In genomic region chr10:63415635-63416244, GRCh38 we compare ENCODE assay signal across 19 cellular contexts. TPM values are rescaled to one million over a fixed set of nuclear protein-coding genes. Genes with fewer than 3 reads are reported as not detected.
A peak's percentile ranks its signal among the peaks of the same experiment; 100 is the strongest.
DNase-seq lines count a peak whose midpoint lies in the region; ATAC-seq and TF ChIP-seq lines count a peak whose summit lies in the region.
"Had no signal": no experiment of that assay in that cellular context is flagged by ENCODE, and none has a peak within 500 bp of the region (broad histone marks: within the 10 kb centered on the region; RNA-seq: fewer than 3 reads in every experiment).

No MANE protein-coding gene starts in this region.

- H3K4me2 ChIP-seq in SK-N-SH (peak overlapping the region; percentile 32; the same call in 1 of the 2 replicates), GM23338 (no peak overlapping the region)

- H2AFZ ChIP-seq in SK-N-SH (ENCODE audit: low read depth): no peak overlapping the region
- no peak overlapping the region for H2AFZ ChIP-seq in GM23338

- H3K4me1 Mint-ChIP-seq in activated naive CD4-positive, alpha-beta T cell treated with anti-CD3 and anti-CD28 coated beads, Interleukin-2, amount 50 U/mL, for 24 hours: peaks cover 40% of the 10 kb centered on the region
- H3K4me1 Mint-ChIP-seq in activated naive CD4-positive, alpha-beta T cell treated with anti-CD3 and anti-CD28 coated beads, Interleukin-2, amount 10 ng/mL, durations not matched to agents 7 days and 5 days: peaks cover 12% of the 10 kb centered on the region
- peaks cover 16% of the 10 kb centered on the region for H3K4me1 Mint-ChIP-seq in GM23338
- H3K4me1 Mint-ChIP-seq in activated CD8-positive, alpha-beta memory T cell treated with anti-CD3 and anti-CD28 coated beads, Interleukin-2, amount 10 ng/mL, durations not matched to agents 7 days and 5 days: peaks cover 10% of the 10 kb centered on the region

- peaks cover 53% of the 10 kb centered on the region for H4K20me1 ChIP-seq in SK-N-SH (ENCODE audit: insufficient read depth)
- peaks cover 10% of the 10 kb centered on the region for H4K20me1 ChIP-seq in GM23338 (replicated peaks; ENCODE audit: insufficient read depth)

- no peak for ATAC-seq in GM23338
- no peak for ATAC-seq in activated CD8-positive, alpha-beta memory T cell treated with anti-CD3 and anti-CD28 coated beads, Interleukin-2, amount 10 ng/mL, durations not matched to agents 7 days and 5 days
- ATAC-seq: natural killer cell treated with Interleukin-12 subunit alpha and Interleukin-12 subunit beta and Interleukin-15 and Interleukin-18, amount 100 ng/mL, for 72 hours; stimulated activated naive CD8-positive, alpha-beta T cell treated with anti-CD3 and anti-CD28 coated beads, Interleukin-15, amount 100 ng/mL, for 72 hours had no signal

- no peak overlapping the region for H3K9ac ChIP-seq in SK-N-SH

- peaks cover 3 to 4% of the 10 kb centered on the region in 2 experiments for H3K36me3 ChIP-seq in SK-N-SH (replicated peaks in 1 of 2; ENCODE audit: control insufficient read depth in 1 of 2, insufficient read depth in 2 of 2, low read length in 1 of 2)
- H3K36me3 ChIP-seq in tibial artery: no peaks in the 10 kb centered on the region
- no peaks in the 10 kb centered on the region for H3K36me3 ChIP-seq in GM23338 (ENCODE audit: insufficient read depth)
- H3K36me3 ChIP-seq: left lung had no signal

- no peak for DNase-seq in activated naive CD4-positive, alpha-beta T cell treated with anti-CD3 and anti-CD28 coated beads, Interleukin-2, amount 10 ng/mL, durations not matched to agents 7 days and 5 days
- DNase-seq in SK-N-SH (no peak), globus pallidus (ENCODE audit: low spot score) (peak; percentile 16), substantia nigra (lab: John Stamatoyannopoulos, UW) (no peak), tibial artery (no peak), GM23338 (ENCODE audit: low spot score) (no peak)
- DNase-seq in activated CD8-positive, alpha-beta memory T cell treated with anti-CD3 and anti-CD28 coated beads, Interleukin-2, amount 10 ng/mL, durations not matched to agents 7 days and 5 days: no peak
- DNase-seq: cerebellar nuclear complex; COR-L47; KG1; left lung; NCI-H187; NCI-H774; SHP77 treated with DMSO at 0.1 percent for 48 hours; stimulated activated naive CD8-positive, alpha-beta T cell treated with anti-CD3 and anti-CD28 coated beads, Interleukin-15, amount 100 ng/mL, for 72 hours had no signal

- WGBS in SK-N-SH (ENCODE audit: low lambda C conversion rate): 66% methylated on average over 5 of the region's 5 CpGs

- H3K27me3 Mint-ChIP-seq in activated naive CD4-positive, alpha-beta T cell treated with anti-CD3 and anti-CD28 coated beads, Interleukin-2, amount 50 U/mL, for 24 hours: no peaks in the 10 kb centered on the region
- H3K27me3 Mint-ChIP-seq in activated naive CD4-positive, alpha-beta T cell treated with anti-CD3 and anti-CD28 coated beads, Interleukin-2, amount 10 ng/mL, durations not matched to agents 7 days and 5 days: no peaks in the 10 kb centered on the region
- H3K27me3 Mint-ChIP-seq in GM23338 (ENCODE audit: insufficient read depth, low read depth, poor library complexity): peaks cover 2% of the 10 kb centered on the region
- no peaks in the 10 kb centered on the region for H3K27me3 Mint-ChIP-seq in activated CD8-positive, alpha-beta memory T cell treated with anti-CD3 and anti-CD28 coated beads, Interleukin-2, amount 10 ng/mL, durations not matched to agents 7 days and 5 days
- H3K27me3 Mint-ChIP-seq: activated naive CD8-positive, alpha-beta T cell; natural killer cell treated with Interleukin-12 subunit alpha and Interleukin-12 subunit beta and Interleukin-15 and Interleukin-18, amount 100 ng/mL, for 72 hours; stimulated activated naive CD8-positive, alpha-beta T cell treated with anti-CD3 and anti-CD28 coated beads, Interleukin-15, amount 100 ng/mL, for 72 hours had no signal

- no peaks in the 10 kb centered on the region for H3K27me3 ChIP-seq in SK-N-SH (ENCODE audit: insufficient read depth)
- H3K27me3 ChIP-seq in tibial artery: no peaks in the 10 kb centered on the region
- H3K27me3 ChIP-seq in GM23338 (ENCODE audit: insufficient read depth): no peaks in the 10 kb centered on the region
- H3K27me3 ChIP-seq: left lung had no signal

- no peak for TF ChIP-seq CTCF in SK-N-SH (IDR thresholded peaks at IDR 0.05)
- TF ChIP-seq CTCF in tibial artery (IDR thresholded peaks at IDR 0.05): no peak
- TF ChIP-seq CTCF in GM23338 (conservative IDR thresholded peaks at IDR 0.05; ENCODE audit: low read depth in 2 of 2): no peak

- H3K4me1 ChIP-seq in SK-N-SH (ENCODE audit: control insufficient read depth in 1 of 2, insufficient read depth in 2 of 2, low read depth in 1 of 2, low read length in 1 of 2) (peaks cover 13 to 34% of the 10 kb centered on the region in 2 experiments; a peak in 2 of 4 replicates), tibial artery (peaks cover 0 to 43% (median 7%) of the 10 kb centered on the region in 4 donors), GM23338 (ENCODE audit: insufficient read depth) (peaks cover 23% of the 10 kb centered on the region)

- H3K9me3 ChIP-seq in SK-N-SH: no peaks in the 10 kb centered on the region
- H3K9me3 ChIP-seq in tibial artery: no peaks in the 10 kb centered on the region
- H3K9me3 ChIP-seq: left lung had no signal

- no peaks in the 10 kb centered on the region for H3K9me2 ChIP-seq in SK-N-SH
- H3K9me2 ChIP-seq in GM23338 (ENCODE audit: insufficient read depth): no peaks in the 10 kb centered on the region

- peak overlapping the region; percentile 40 to 51; a peak in 3 of 4 replicates for H3K27ac ChIP-seq in SK-N-SH (ENCODE audit: low read depth in 2 of 2, low read length in 1 of 2)
- H3K27ac ChIP-seq in substantia nigra (ENCODE audit: low read depth, low read length, poor library complexity, severe bottlenecking): peak overlapping the region; percentile 22
- no peak overlapping the region for H3K27ac ChIP-seq in tibial artery
- no peak overlapping the region for H3K27ac ChIP-seq in GM23338 (ENCODE audit: low read depth)
- H3K27ac ChIP-seq: epithelial cell of prostate, left lung had no signal

- intact Hi-C loops in tibial artery (cut with DNase I; ENCODE audit: low total_unique reads): no loop called here

- POLR2A ChIA-PET in SK-N-SH (lab: Yijun Ruan, JAX): no interaction called here

- TF ChIP-seq RAD21 in SK-N-SH (IDR thresholded peaks at IDR 0.05; ENCODE audit: low read length): no peak

- H3F3A ChIP-seq in SK-N-SH (replicated peaks; ENCODE audit: insufficient read depth) (peaks cover 16% of the 10 kb centered on the region), GM23338 (replicated peaks; ENCODE audit: low read depth) (no peaks in the 10 kb centered on the region)

- peaks cover 1% of the 10 kb centered on the region for H3K36me3 Mint-ChIP-seq in activated naive CD4-positive, alpha-beta T cell treated with anti-CD3 and anti-CD28 coated beads, Interleukin-2, amount 50 U/mL, for 24 hours
- H3K36me3 Mint-ChIP-seq in activated naive CD4-positive, alpha-beta T cell treated with anti-CD3 and anti-CD28 coated beads, Interleukin-2, amount 10 ng/mL, durations not matched to agents 7 days and 5 days: no peaks in the 10 kb centered on the region
- no peaks in the 10 kb centered on the region for H3K36me3 Mint-ChIP-seq in GM23338 (ENCODE audit: low read depth)
- peaks cover 6% of the 10 kb centered on the region for H3K36me3 Mint-ChIP-seq in activated CD8-positive, alpha-beta memory T cell treated with anti-CD3 and anti-CD28 coated beads, Interleukin-2, amount 10 ng/mL, durations not matched to agents 7 days and 5 days
- H3K36me3 Mint-ChIP-seq: activated naive CD8-positive, alpha-beta T cell; natural killer cell treated with Interleukin-12 subunit alpha and Interleukin-12 subunit beta and Interleukin-15 and Interleukin-18, amount 100 ng/mL, for 72 hours had no signal

- peak overlapping the region; percentile 27 for H3K4me3 Mint-ChIP-seq in activated naive CD4-positive, alpha-beta T cell treated with anti-CD3 and anti-CD28 coated beads, Interleukin-2, amount 50 U/mL, for 24 hours
- no peak overlapping the region for H3K4me3 Mint-ChIP-seq in activated naive CD4-positive, alpha-beta T cell treated with anti-CD3 and anti-CD28 coated beads, Interleukin-2, amount 10 ng/mL, durations not matched to agents 7 days and 5 days
- no peak overlapping the region for H3K4me3 Mint-ChIP-seq in GM23338
- no peak overlapping the region for H3K4me3 Mint-ChIP-seq in activated CD8-positive, alpha-beta memory T cell treated with anti-CD3 and anti-CD28 coated beads, Interleukin-2, amount 10 ng/mL, durations not matched to agents 7 days and 5 days
- H3K4me3 Mint-ChIP-seq: activated naive CD8-positive, alpha-beta T cell; natural killer cell treated with Interleukin-12 subunit alpha and Interleukin-12 subunit beta and Interleukin-15 and Interleukin-18, amount 100 ng/mL, for 72 hours; stimulated activated naive CD8-positive, alpha-beta T cell treated with anti-CD3 and anti-CD28 coated beads, Interleukin-15, amount 100 ng/mL, for 72 hours had no signal

- H3K4me3 ChIP-seq in SK-N-SH (ENCODE audit: low read depth in 2 of 2, low read length in 1 of 2) (no peak overlapping the region), tibial artery (no peak overlapping the region), GM23338 (no peak overlapping the region)
- H3K4me3 ChIP-seq: left lung had no signal

- no peaks in the 10 kb centered on the region for H3K9me3 Mint-ChIP-seq in activated naive CD4-positive, alpha-beta T cell treated with anti-CD3 and anti-CD28 coated beads, Interleukin-2, amount 50 U/mL, for 24 hours
- no peaks in the 10 kb centered on the region for H3K9me3 Mint-ChIP-seq in activated naive CD4-positive, alpha-beta T cell treated with anti-CD3 and anti-CD28 coated beads, Interleukin-2, amount 10 ng/mL, durations not matched to agents 7 days and 5 days
- H3K9me3 Mint-ChIP-seq in GM23338: no peaks in the 10 kb centered on the region
- no peaks in the 10 kb centered on the region for H3K9me3 Mint-ChIP-seq in activated CD8-positive, alpha-beta memory T cell treated with anti-CD3 and anti-CD28 coated beads, Interleukin-2, amount 10 ng/mL, durations not matched to agents 7 days and 5 days (ENCODE audit: low read depth)
- H3K9me3 Mint-ChIP-seq: natural killer cell treated with Interleukin-12 subunit alpha and Interleukin-12 subunit beta and Interleukin-15 and Interleukin-18, amount 100 ng/mL, for 72 hours; stimulated activated naive CD8-positive, alpha-beta T cell treated with anti-CD3 and anti-CD28 coated beads, Interleukin-15, amount 100 ng/mL, for 72 hours had no signal

- no peak for TF ChIP-seq EP300 in SK-N-SH (IDR thresholded peaks at IDR 0.05; ENCODE audit: borderline replicate concordance in 1 of 2, low read depth in 1 of 2, low read length in 1 of 2)

- CTCF ChIA-PET in activated naive CD4-positive, alpha-beta T cell treated with anti-CD3 and anti-CD28 coated beads, Interleukin-2, amount 10 ng/mL, durations not matched to agents 7 days and 5 days (lab: Charles Lee): no interaction called here
- CTCF ChIA-PET in SK-N-SH (lab: Yijun Ruan, JAX): interaction anchor here (0.6 kb wide), 1 partner anchor 214 kb away, joined by 4 read pairs; no protein-coding TSS in a partner anchor
- CTCF ChIA-PET in activated CD8-positive, alpha-beta memory T cell treated with anti-CD3 and anti-CD28 coated beads, Interleukin-2, amount 10 ng/mL, durations not matched to agents 7 days and 5 days (lab: Charles Lee): no interaction called here

- peaks cover 100% of the 10 kb centered on the region for H3K79me2 ChIP-seq in SK-N-SH (ENCODE audit: insufficient read depth)
- peaks cover 94% of the 10 kb centered on the region for H3K79me2 ChIP-seq in GM23338 (replicated peaks; ENCODE audit: insufficient read depth)

- H3K27ac Mint-ChIP-seq in activated naive CD4-positive, alpha-beta T cell treated with anti-CD3 and anti-CD28 coated beads, Interleukin-2, amount 50 U/mL, for 24 hours: peak overlapping the region; percentile 7
- H3K27ac Mint-ChIP-seq in activated naive CD4-positive, alpha-beta T cell treated with anti-CD3 and anti-CD28 coated beads, Interleukin-2, amount 10 ng/mL, durations not matched to agents 7 days and 5 days: no peak overlapping the region
- H3K27ac Mint-ChIP-seq in GM23338: no peak overlapping the region
- no peak overlapping the region for H3K27ac Mint-ChIP-seq in activated CD8-positive, alpha-beta memory T cell treated with anti-CD3 and anti-CD28 coated beads, Interleukin-2, amount 10 ng/mL, durations not matched to agents 7 days and 5 days
- H3K27ac Mint-ChIP-seq: activated naive CD8-positive, alpha-beta T cell; natural killer cell treated with Interleukin-12 subunit alpha and Interleukin-12 subunit beta and Interleukin-15 and Interleukin-18, amount 100 ng/mL, for 72 hours had no signal

RNA-seq across cellular contexts. Expression of gene JMJD1C, which starts 50.0 kb away (rescaled TPM):
- 11.7 and 15.3 TPM in 2 replicates for polyA plus RNA-seq in SK-N-SH (2012; rRNA removed)
- polyA plus RNA-seq in SK-N-SH (2012; cell fraction: cytosol; rRNA removed): 11.6 and 12.5 TPM in 2 replicates
- polyA plus RNA-seq in SK-N-SH (2012; cell fraction: nucleus; rRNA removed): 21.6 and 49.9 TPM in 2 replicates
- total RNA-seq in GM23338 (2014; rRNA removed; shearing (Covaris generic)): 405 and 435 TPM in 2 replicates
- 272 and 333 TPM in 2 replicates for polyA plus RNA-seq in GM23338 (2016; fragmentation: Nextera tagmentation; extraction: Ambion mirVana)
- total RNA-seq in activated CD8-positive, alpha-beta memory T cell treated with anti-CD3 and anti-CD28 coated beads, Interleukin-2, amount 10 ng/mL, durations not matched to agents 7 days and 5 days: 10 to 100 TPM; 55.7 to 87.6 TPM

Comparison
In these comparisons a context has a peak if more than half of its experiments do, and no peak if none do; other contexts are left out.
1. H3K27ac ChIP-seq: peak in SK-N-SH (2 of 2) and substantia nigra (single experiment); none in tibial artery (0 of 2) and GM23338 (single experiment).